Comparison of ENCODE assay signal across 12 cellular contexts in the genomic region with DNA sequence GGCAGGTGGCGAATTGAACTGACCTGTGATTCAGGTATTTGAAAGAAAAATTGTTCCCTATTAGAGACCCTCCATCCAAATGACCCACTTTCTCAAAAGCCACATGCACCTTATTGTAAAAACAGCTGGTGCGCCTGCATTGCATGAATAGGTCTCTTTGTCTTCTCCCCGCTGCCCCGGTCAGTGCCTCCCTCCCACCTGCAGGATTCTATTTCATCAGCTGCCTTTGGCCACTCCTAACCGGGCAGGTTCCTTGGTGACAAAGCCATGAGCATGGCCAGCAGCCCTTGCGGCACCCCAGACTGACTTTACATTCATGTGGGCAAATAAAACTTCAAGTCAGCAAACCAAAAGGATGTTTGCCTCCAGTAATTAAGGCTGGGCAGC. TPM values are rescaled to one million over a fixed set of nuclear protein-coding genes. Genes with fewer than 3 reads are reported as not detected.
DNase-seq lines count a peak whose midpoint lies in the region; ATAC-seq and TF ChIP-seq lines count a peak whose summit lies in the region.
"Had no signal": no experiment of that assay in that cellular context is flagged by ENCODE, and none has a peak within 500 bp of the region (broad histone marks: within the 10 kb centered on the region; RNA-seq: fewer than 3 reads in every experiment).

No MANE protein-coding gene starts in this region.

- H3K9me3 Mint-ChIP-seq in effector memory CD8-positive, alpha-beta T cell, result no peaks in the 10 kb centered on the region
- peaks cover 3% of the 10 kb centered on the region for H3K9me3 Mint-ChIP-seq in progenitor cell of endocrine pancreas (ENCODE audit: low read depth)
- no peaks in the 10 kb centered on the region for H3K9me3 Mint-ChIP-seq in activated naive CD4-positive, alpha-beta T cell treated with anti-CD3 and anti-CD28 coated beads for 36 hours
- H3K9me3 Mint-ChIP-seq: stimulated activated naive CD8-positive, alpha-beta T cell treated with anti-CD3 and anti-CD28 coated beads, Interleukin-15, Interleukin-2, amounts not matched to agents 100 ng/mL and 50 ng/mL, for 24 hours had no signal

- DNase-seq in NCI-H2081 (lab: John Stamatoyannopoulos, UW) (peak; percentile 18 to 60), NCI-H2081 treated with DMSO at 0.1 percent for 48 hours (lab: John Stamatoyannopoulos, UW) (no peak), NCI-H526 (lab: John Stamatoyannopoulos, UW) (peak; percentile 62 to 87), progenitor cell of endocrine pancreas (ENCODE audit: low spot score, unreplicated experiment) (peak; percentile 53), GM10266 (ENCODE audit: extremely low spot score) (no peak), hypothalamus (lab: John Stamatoyannopoulos, UW) (no peak)
- DNase-seq in effector memory CD8-positive, alpha-beta T cell, result no peak
- DNase-seq in activated naive CD4-positive, alpha-beta T cell treated with anti-CD3 and anti-CD28 coated beads for 36 hours, result no peak
- DNase-seq: HCEC 1CT; stimulated activated CD4-positive, alpha-beta T cell treated with anti-CD3 and anti-CD28 coated beads, Interleukin-15, amount 100 ng/mL, for 24 hours had no signal

- peaks cover 17 to 28% of the 10 kb centered on the region in 2 donors for H3K4me1 Mint-ChIP-seq in effector memory CD8-positive, alpha-beta T cell (ENCODE audit: low read depth in 2 of 2)
- peaks cover 69% of the 10 kb centered on the region for H3K4me1 Mint-ChIP-seq in progenitor cell of endocrine pancreas (ENCODE audit: low read depth)
- peaks cover 47% of the 10 kb centered on the region for H3K4me1 Mint-ChIP-seq in activated naive CD4-positive, alpha-beta T cell treated with anti-CD3 and anti-CD28 coated beads for 36 hours (ENCODE audit: low read depth)

- peak overlapping the region in 1 of 2 donors; percentile 63 for H3K4me3 Mint-ChIP-seq in effector memory CD8-positive, alpha-beta T cell
- H3K4me3 Mint-ChIP-seq in progenitor cell of endocrine pancreas (ENCODE audit: low read depth), result peak overlapping the region; percentile 50
- no peak overlapping the region for H3K4me3 Mint-ChIP-seq in activated naive CD4-positive, alpha-beta T cell treated with anti-CD3 and anti-CD28 coated beads for 36 hours
- H3K4me3 Mint-ChIP-seq: stimulated activated naive CD8-positive, alpha-beta T cell treated with anti-CD3 and anti-CD28 coated beads, Interleukin-15, Interleukin-2, amounts not matched to agents 100 ng/mL and 50 ng/mL, for 24 hours had no signal

- H3K27me3 Mint-ChIP-seq in effector memory CD8-positive, alpha-beta T cell, result no peaks in the 10 kb centered on the region
- H3K27me3 Mint-ChIP-seq in progenitor cell of endocrine pancreas, result no peaks in the 10 kb centered on the region
- no peaks in the 10 kb centered on the region for H3K27me3 Mint-ChIP-seq in activated naive CD4-positive, alpha-beta T cell treated with anti-CD3 and anti-CD28 coated beads for 36 hours (ENCODE audit: low read depth)
- H3K27me3 Mint-ChIP-seq: stimulated activated naive CD8-positive, alpha-beta T cell treated with anti-CD3 and anti-CD28 coated beads, Interleukin-15, Interleukin-2, amounts not matched to agents 100 ng/mL and 50 ng/mL, for 24 hours had no signal

- H3K36me3 Mint-ChIP-seq in effector memory CD8-positive, alpha-beta T cell (ENCODE audit: insufficient read depth), result no peaks in the 10 kb centered on the region
- no peaks in the 10 kb centered on the region for H3K36me3 Mint-ChIP-seq in progenitor cell of endocrine pancreas (ENCODE audit: insufficient read depth)
- H3K36me3 Mint-ChIP-seq in activated naive CD4-positive, alpha-beta T cell treated with anti-CD3 and anti-CD28 coated beads for 36 hours (ENCODE audit: low read depth), result peaks cover 8% of the 10 kb centered on the region

- H3K27ac Mint-ChIP-seq in effector memory CD8-positive, alpha-beta T cell, result peak overlapping the region in 1 of 2 donors; percentile 82
- H3K27ac Mint-ChIP-seq in progenitor cell of endocrine pancreas, result peak overlapping the region; percentile 99
- no peak overlapping the region for H3K27ac Mint-ChIP-seq in activated naive CD4-positive, alpha-beta T cell treated with anti-CD3 and anti-CD28 coated beads for 36 hours
- H3K27ac Mint-ChIP-seq: stimulated activated naive CD8-positive, alpha-beta T cell treated with anti-CD3 and anti-CD28 coated beads, Interleukin-15, Interleukin-2, amounts not matched to agents 100 ng/mL and 50 ng/mL, for 24 hours had no signal

- peak; percentile 7 for ATAC-seq in effector memory CD8-positive, alpha-beta T cell (replicated peaks)

- no peak for TF ChIP-seq CTCF in progenitor cell of endocrine pancreas (IDR thresholded peaks at IDR 0.05; ENCODE audit: unreplicated experiment)
- TF ChIP-seq CTCF in GM10266 (IDR thresholded peaks at IDR 0.05; ENCODE audit: control insufficient read depth, insufficient read depth, low read depth, missing control alignments), result no peak

- intact Hi-C loops in activated naive CD4-positive, alpha-beta T cell treated with anti-CD3 and anti-CD28 coated beads for 36 hours (cut with micrococcal nuclease), result no loop called here

- CTCF ChIA-PET in activated naive CD4-positive, alpha-beta T cell treated with anti-CD3 and anti-CD28 coated beads for 36 hours (lab: Charles Lee), result no interaction called here

RNA-seq across cellular contexts. Expression of a gene that starts 6.4 kb away (rescaled TPM):
- total RNA-seq in progenitor cell of endocrine pancreas, result 10.1 and 14.4 TPM in 2 replicates
- total RNA-seq in activated naive CD4-positive, alpha-beta T cell treated with anti-CD3 and anti-CD28 coated beads for 36 hours, result 10 to 100 TPM; 10.9 to 11.5 TPM

RNA-seq across cellular contexts. Expression of a gene that starts 14.3 kb away (rescaled TPM):
- total RNA-seq in progenitor cell of endocrine pancreas, result not detected in 2 replicates
- total RNA-seq in activated naive CD4-positive, alpha-beta T cell treated with anti-CD3 and anti-CD28 coated beads for 36 hours, result 10 to 100 TPM; 13.5 to 14.9 TPM
- total RNA-seq: A172 had no signal

RNA-seq across cellular contexts. Expression of a gene that starts 23.1 kb away (rescaled TPM):
- total RNA-seq in progenitor cell of endocrine pancreas, result 0.77 TPM in 1 of 2 replicates, not detected in the other
- total RNA-seq in activated naive CD4-positive, alpha-beta T cell treated with anti-CD3 and anti-CD28 coated beads for 36 hours, result not detected
- total RNA-seq: A172 had no signal

RNA-seq across cellular contexts. Expression of a gene that starts 38.6 kb away (rescaled TPM):
- total RNA-seq in progenitor cell of endocrine pancreas, result not detected in 2 replicates
- not detected for total RNA-seq in activated naive CD4-positive, alpha-beta T cell treated with anti-CD3 and anti-CD28 coated beads for 36 hours
- total RNA-seq: A172 had no signal

Comparison
In these comparisons a context has a peak if more than half of its experiments do, and no peak if none do; other contexts are left out.
1. DNase-seq: peak in NCI-H2081 (2 of 2), NCI-H526 (2 of 2) and progenitor cell of endocrine pancreas (single experiment); none in NCI-H2081 treated with DMSO at 0.1 percent for 48 hours (single experiment), effector memory CD8-positive, alpha-beta T cell (0 of 3), GM10266 (single experiment), activated naive CD4-positive, alpha-beta T cell treated with anti-CD3 and anti-CD28 coated beads for 36 hours (single experiment) and hypothalamus (0 of 51).
2. RNA of a gene that starts 14.3 kb away (total RNA-seq): 13.5 to 14.9 TPM in activated naive CD4-positive, alpha-beta T cell treated with anti-CD3 and anti-CD28 coated beads for 36 hours; not detected in progenitor cell of endocrine pancreas; every median in the first group is over 10 times any median in the second.